1 cellular context compared by ENCODE assay signal in genomic region chr4:154559931-154560801, GRCh38.
A peak's percentile ranks its signal among the peaks of the same experiment; 100 is the strongest.
TF ChIP-seq lines count a peak whose summit lies in the region.

No MANE protein-coding gene starts in this region.

TF ChIP-seq in HepG2, 621 proteins besides CTCF, POLR2A, EP300 and RAD21 (continued from another document and continues in another):
- TF ChIP-seq PAXIP1 (CRISPR knock-in tag; conservative IDR thresholded peaks at IDR 0.05) (peak; percentile 93), MEF2D (CRISPR knock-in tag; IDR thresholded peaks at IDR 0.05) (peak; percentile 84), ZNF44 (CRISPR knock-in tag; IDR thresholded peaks at IDR 0.05) (no peak), ZNF33B (CRISPR knock-in tag; IDR thresholded peaks at IDR 0.05) (no peak), ZFP36 (IDR thresholded peaks at IDR 0.05; ENCODE audit: borderline replicate concordance, low read depth, low read length, partially characterized antibody) (no peak), GLI4 (CRISPR knock-in tag; IDR thresholded peaks at IDR 0.05; ENCODE audit: borderline replicate concordance) (no peak), USF2 (IDR thresholded peaks at IDR 0.05; ENCODE audit: low read depth, low read length) (no peak), USF2 (CRISPR knock-in tag; IDR thresholded peaks at IDR 0.05; ENCODE audit: borderline replicate concordance) (no peak), REL (CRISPR knock-in tag; conservative IDR thresholded peaks at IDR 0.05) (0 out of 2 replicates have a peak, but pooled peaks have one; percentile 24), ZNF788 (CRISPR knock-in tag; IDR thresholded peaks at IDR 0.05; ENCODE audit: borderline replicate concordance) (no peak), SALL1 (CRISPR knock-in tag; IDR thresholded peaks at IDR 0.05) (peak; percentile 97), ZNF710 (CRISPR knock-in tag; IDR thresholded peaks at IDR 0.05; ENCODE audit: borderline replicate concordance) (no peak; the same call in 1 of the 2 replicates), ZNF761 (CRISPR knock-in tag; conservative IDR thresholded peaks at IDR 0.05) (no peak), ZNF510 (CRISPR knock-in tag; IDR thresholded peaks at IDR 0.05; ENCODE audit: low read depth) (no peak), FOXP4 (CRISPR knock-in tag; IDR thresholded peaks at IDR 0.05) (peak; percentile 99), SOX13 (IDR thresholded peaks at IDR 0.05) (peak; percentile 87), SOX13 (CRISPR knock-in tag; conservative IDR thresholded peaks at IDR 0.05 in 1 of 2, IDR thresholded peaks at IDR 0.05 in 1 of 2) (peak in 1 of 2 experiments; percentile 98; a peak in 2 of 4 replicates), ZNF562 (CRISPR knock-in tag; IDR thresholded peaks at IDR 0.05; ENCODE audit: borderline replicate concordance) (no peak), FOSL2 (CRISPR knock-in tag; IDR thresholded peaks at IDR 0.05) (peak; percentile 91), ZNF276 (CRISPR knock-in tag; IDR thresholded peaks at IDR 0.05; ENCODE audit: low read depth) (no peak), ZNF576 (CRISPR knock-in tag; IDR thresholded peaks at IDR 0.05) (no peak), MED13 (CRISPR knock-in tag; IDR thresholded peaks at IDR 0.05) (peak; percentile 88), ZBTB25 (CRISPR knock-in tag; IDR thresholded peaks at IDR 0.05) (peak; percentile 82), MXD1 (CRISPR knock-in tag; IDR thresholded peaks at IDR 0.05) (no peak), DMTF1 (CRISPR knock-in tag; IDR thresholded peaks at IDR 0.05) (no peak), TAF15 (IDR thresholded peaks at IDR 0.05; ENCODE audit: low read depth, low read length, poor library complexity, severe bottlenecking) (no peak), MXD4 (CRISPR knock-in tag; IDR thresholded peaks at IDR 0.05) (peak; percentile 49; the same call in 1 of the 2 replicates), ZBTB21 (CRISPR knock-in tag; IDR thresholded peaks at IDR 0.05) (peak; percentile 94), GFI1 (CRISPR knock-in tag; IDR thresholded peaks at IDR 0.05; ENCODE audit: borderline replicate concordance) (peak; percentile 99), REST (IDR thresholded peaks at IDR 0.05; ENCODE audit: borderline replicate concordance in 1 of 2, low read depth in 1 of 2, low read length in 2 of 2) (peak in 1 of 2 experiments; percentile 60; a peak in 1 of 4 replicates), ZNF607 (CRISPR knock-in tag; IDR thresholded peaks at IDR 0.05; ENCODE audit: borderline replicate concordance) (no peak), PHF20 (CRISPR knock-in tag; IDR thresholded peaks at IDR 0.05) (no peak), KAT2B (IDR thresholded peaks at IDR 0.05; ENCODE audit: borderline replicate concordance, low read depth, low read length) (no peak), ATF5 (CRISPR knock-in tag; IDR thresholded peaks at IDR 0.05; ENCODE audit: low read depth) (no peak), NFE2L1 (CRISPR knock-in tag; IDR thresholded peaks at IDR 0.05; ENCODE audit: borderline replicate concordance) (no peak), ZNF550 (CRISPR knock-in tag; IDR thresholded peaks at IDR 0.05; ENCODE audit: borderline replicate concordance) (no peak), MEIS1 (CRISPR knock-in tag; IDR thresholded peaks at IDR 0.05; ENCODE audit: borderline replicate concordance) (peak; percentile 43; the same call in 1 of the 2 replicates), ZNF580 (CRISPR knock-in tag; IDR thresholded peaks at IDR 0.05; ENCODE audit: borderline replicate concordance, low read depth) (peak; percentile 76), FOXM1 (CRISPR knock-in tag; IDR thresholded peaks at IDR 0.05) (no peak)
